In the genomic region with DNA sequence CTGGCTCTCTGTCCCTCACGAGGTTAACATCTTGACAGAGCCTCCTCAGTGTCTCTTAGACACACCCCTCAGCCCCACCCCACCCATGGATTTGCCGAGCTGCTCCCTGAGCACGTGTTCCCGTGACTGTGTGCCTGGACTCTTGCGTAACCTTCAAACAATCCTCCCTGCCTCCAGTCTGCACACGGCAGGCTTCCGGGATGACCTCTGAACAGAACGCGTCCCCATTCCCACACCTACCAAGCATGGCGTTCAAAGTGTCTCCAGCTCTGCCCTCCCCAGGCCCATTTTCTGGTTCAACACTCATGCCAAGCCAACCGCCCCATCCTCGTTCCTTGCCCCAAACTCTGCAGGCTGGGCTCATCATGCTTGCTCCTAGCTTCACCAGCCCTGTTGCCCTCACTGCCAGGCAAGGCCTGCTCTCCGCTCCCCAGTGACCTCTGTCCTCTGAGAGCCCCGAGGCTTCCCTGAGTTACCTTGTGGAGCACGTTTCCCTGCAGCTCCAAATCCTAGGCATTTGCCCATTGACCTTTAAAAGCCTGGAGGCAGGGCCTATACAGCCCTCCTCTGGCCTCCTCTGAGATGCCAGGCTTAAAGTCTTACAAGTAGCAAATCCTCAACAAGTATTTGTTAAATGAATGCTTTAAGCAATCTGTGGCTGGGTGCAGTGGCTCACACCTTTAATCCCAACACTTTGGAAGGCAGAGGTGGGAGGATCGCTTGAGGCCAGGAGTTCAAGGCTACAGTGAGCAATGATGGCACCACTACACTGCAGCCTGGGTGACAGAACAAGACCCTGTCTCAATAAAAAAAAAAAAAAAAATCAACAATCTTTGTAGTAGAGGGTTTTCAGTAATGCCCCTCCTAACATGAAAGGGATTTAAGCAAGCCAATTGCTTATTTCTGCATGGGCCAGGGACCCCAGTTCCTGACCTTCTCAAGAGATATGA, we compare ENCODE assay signal across 11 cellular contexts. TPM values are rescaled to one million over a fixed set of nuclear protein-coding genes. Genes with fewer than 3 reads are reported as not detected.
A peak's percentile ranks its signal among the peaks of the same experiment; 100 is the strongest.
DNase-seq lines count a peak whose midpoint lies in the region; ATAC-seq, FAIRE-seq and TF ChIP-seq lines count a peak whose summit lies in the region.
"Had no signal": no experiment of that assay in that cellular context is flagged by ENCODE, and none has a peak within 500 bp of the region (broad histone marks: within the 10 kb centered on the region; RNA-seq: fewer than 3 reads in every experiment).

No MANE protein-coding gene starts in this region.

- WGBS in small intestine, 3 donors = 24 to 60% (median 49%) methylated on average over 16 of the region's 16 CpGs

- TF ChIP-seq CTCF in left ventricle myocardium inferior (IDR thresholded peaks at IDR 0.05; ENCODE audit: borderline replicate concordance) = no peak
- TF ChIP-seq CTCF in brain microvascular endothelial cell (IDR thresholded peaks at IDR 0.05; ENCODE audit: low read depth, low read length, missing control alignments) = no peak

- in situ Hi-C loops in SK-MEL-5 (cut with HindIII; ENCODE audit: low pct_unique_long_range_greater_than_20kb, low sequenced_read_pairs) (no loop called here), brain microvascular endothelial cell (cut with HindIII; ENCODE audit: low pct_ligation_motif_present, low sequenced_read_pairs) (no loop called here)

- DNase-seq in HuH-7 (ENCODE audit: low spot score) = peak; percentile 94
- DNase-seq in SK-MEL-5 (ENCODE audit: low read depth, low spot score) = peak; percentile 67
- peak; percentile 40 for DNase-seq in left ventricle myocardium inferior
- peak; percentile 98 for DNase-seq in small intestine
- DNase-seq in brain microvascular endothelial cell = no peak
- DNase-seq in cortex of kidney (lab: John Stamatoyannopoulos, UW) = no peak
- DNase-seq: H7 had no signal

- no peak for ATAC-seq in activated CD4-positive, CD25-positive, alpha-beta regulatory T cell treated with anti-CD3 and anti-CD28 coated beads, Interleukin-2, amount 50 U/mL, for 24 hours
- ATAC-seq: GM12878 had no signal

- H3K4me3 ChIP-seq in left ventricle myocardium inferior (peak overlapping the region; percentile 68), small intestine (ENCODE audit: low read depth in 1 of 2, low read length in 2 of 2) (no peak overlapping the region), brain microvascular endothelial cell (ENCODE audit: low read depth, low read length) (no peak overlapping the region)
- H3K4me3 ChIP-seq: GM12878 had no signal

- intact Hi-C loops in left ventricle myocardium inferior (cut with micrococcal nuclease) = no loop called here

- H3K4me1 ChIP-seq in left ventricle myocardium inferior = peaks cover 65% of the 10 kb centered on the region
- H3K4me1 ChIP-seq in small intestine (ENCODE audit: control insufficient read depth in 2 of 2, insufficient read depth in 1 of 2, low read depth in 1 of 2, low read length in 1 of 2) = no peaks in the 10 kb centered on the region

- H3K27me3 ChIP-seq in left ventricle myocardium inferior (ENCODE audit: low read depth) (no peaks in the 10 kb centered on the region), small intestine (ENCODE audit: control insufficient read depth in 2 of 2, insufficient read depth in 2 of 2, low read length in 2 of 2) (peaks cover 0 to 2% of the 10 kb centered on the region in 2 donors), brain microvascular endothelial cell (replicated peaks) (no peaks in the 10 kb centered on the region)

- H3K36me3 ChIP-seq in left ventricle myocardium inferior (peaks cover 17% of the 10 kb centered on the region), small intestine (ENCODE audit: control insufficient read depth in 2 of 2, insufficient read depth in 2 of 2, low read length in 2 of 2) (no peaks in the 10 kb centered on the region), brain microvascular endothelial cell (replicated peaks) (no peaks in the 10 kb centered on the region)

- no peaks in the 10 kb centered on the region for H3K9me3 ChIP-seq in left ventricle myocardium inferior (replicated peaks)
- no peaks in the 10 kb centered on the region for H3K9me3 ChIP-seq in small intestine (ENCODE audit: control insufficient read depth, low read depth)

- no peak for FAIRE-seq in small intestine (lab: Jason Lieb, UNC)
- FAIRE-seq: GM12878 had no signal

- H3K27ac ChIP-seq in left ventricle myocardium inferior (replicated peaks) (peak overlapping the region; percentile 47), small intestine (ENCODE audit: low read depth in 1 of 2, low read length in 1 of 2) (peak overlapping the region; percentile 56 to 84), brain microvascular endothelial cell (no peak overlapping the region)
- H3K27ac ChIP-seq: KMS-11, VCaP had no signal

RNA-seq across cellular contexts. Expression of gene AGT, which starts 5.0 kb away (rescaled TPM):
- not detected in 2 replicates for total RNA-seq in SK-MEL-5 (2014; rRNA removed; shearing (Covaris generic))
- 0.06 and 0.19 TPM in 2 replicates for polyA plus RNA-seq in SK-MEL-5 (2015; cell fraction: cytosol; rRNA removed)
- not detected in 2 replicates for polyA plus RNA-seq in SK-MEL-5 (2015; cell fraction: nucleus; rRNA removed)
- 54.6 TPM for total RNA-seq in left ventricle myocardium inferior
- 1 to 10 TPM in 2 of 3 donors, under 1 TPM in 1; 0.81 to 3.8 (median 1.6) TPM for polyA plus RNA-seq in small intestine
- polyA plus RNA-seq: GM12878 had no signal

RNA-seq across cellular contexts. Expression of gene CAPN9, which starts 38.3 kb away (rescaled TPM):
- not detected in 2 replicates for total RNA-seq in SK-MEL-5 (2014; rRNA removed; shearing (Covaris generic))
- not detected in 2 replicates for polyA plus RNA-seq in SK-MEL-5 (2015; cell fraction: cytosol; rRNA removed)
- polyA plus RNA-seq in SK-MEL-5 (2015; cell fraction: nucleus; rRNA removed) = not detected in 2 replicates
- total RNA-seq in left ventricle myocardium inferior = 0.14 TPM
- polyA plus RNA-seq in small intestine = 10 to 100 TPM in 1 of 3 donors, 1 to 10 TPM in 2; 2.6 to 31.1 (median 7.3) TPM
- total RNA-seq: GM12878 had no signal
- polyA plus RNA-seq: GM12878 had no signal

Comparison
In these comparisons a context has a peak if more than half of its experiments do, and no peak if none do; other contexts are left out.
1. DNase-seq: peak in HuH-7 (single experiment), SK-MEL-5 (single experiment), left ventricle myocardium inferior (single experiment) and small intestine (single experiment); none in brain microvascular endothelial cell (single experiment) and cortex of kidney (single experiment).
2. RNA of gene AGT, which starts 5.0 kb away (total RNA-seq): 54.6 TPM in left ventricle myocardium inferior (single experiment); not detected in SK-MEL-5; every median in the first group is over 10 times any median in the second.